ENCODE assay signal across 19 cellular contexts in the genomic region with DNA sequence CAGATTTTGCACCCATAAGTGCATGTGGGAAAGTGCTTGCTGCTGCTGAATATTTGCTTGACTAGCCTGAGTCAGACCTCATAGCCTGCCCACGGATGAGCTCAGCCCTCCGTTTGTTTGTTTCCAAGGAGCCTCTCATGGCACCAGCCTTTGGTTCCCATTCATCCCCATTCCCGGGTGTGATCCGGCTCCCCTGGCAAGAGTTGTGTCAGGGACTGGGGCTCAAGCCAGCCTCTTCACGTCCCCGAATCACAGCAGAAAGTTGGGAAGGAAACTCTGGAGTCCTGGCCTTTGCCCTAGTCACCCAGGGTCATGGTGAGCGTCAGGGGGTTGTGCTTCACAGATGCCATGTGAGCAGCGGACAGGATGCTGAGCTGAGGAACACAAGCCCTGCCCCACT. TPM values are rescaled to one million over a fixed set of nuclear protein-coding genes. Genes with fewer than 3 reads are reported as not detected.
DNase-seq lines count a peak whose midpoint lies in the region; ATAC-seq and TF ChIP-seq lines count a peak whose summit lies in the region.
"Had no signal": no experiment of that assay in that cellular context is flagged by ENCODE, and none has a peak within 500 bp of the region (broad histone marks: within the 10 kb centered on the region; RNA-seq: fewer than 3 reads in every experiment).

No MANE protein-coding gene starts in this region.

- no peaks in the 10 kb centered on the region for H3K36me3 ChIP-seq in prostate gland
- H3K36me3 ChIP-seq: spleen had no signal

- H3K4me3 ChIP-seq in prostate gland: no peak overlapping the region
- H3K4me3 ChIP-seq: hepatocyte, psoas muscle, spleen, testis had no signal

- H3K27ac ChIP-seq in substantia nigra (ENCODE audit: low read depth, low read length, poor library complexity, severe bottlenecking) (no peak overlapping the region), prostate gland (no peak overlapping the region)
- H3K27ac ChIP-seq: 22Rv1, hepatocyte, psoas muscle, spleen, testis had no signal

- DNase-seq in NCI-H2029 (lab: John Stamatoyannopoulos, UW) (peak; percentile 35), NCI-H2029 treated with DMSO at 0.1 percent for 48 hours (lab: John Stamatoyannopoulos, UW) (no peak), hepatic stellate cell (ENCODE audit: low spot score) (peak; percentile 52), substantia nigra (lab: John Stamatoyannopoulos, UW) (peak in 26 of 49 donors; percentile 1 to 79 (median 32)), prostate gland (ENCODE audit: low spot score) (no peak)
- DNase-seq: activated CD4-positive, alpha-beta memory T cell treated with anti-CD3 and anti-CD28 coated beads, Interleukin-2, amount 10 ng/mL, durations not matched to agents 7 days and 5 days; activated naive CD4-positive, alpha-beta T cell treated with Interleukin-2 at 50 U/mL for 16 hours; activated T-cell treated with anti-CD3 and anti-CD28 coated beads, Interleukin-2, amount 50 U/mL, for 1 hour; kidney; NCI-H1105 treated with DMSO at 0.1 percent for 48 hours; psoas muscle; spleen; T-helper 2 cell; testis had no signal

- H3K4me1 ChIP-seq in prostate gland (replicated peaks): peaks cover 3% of the 10 kb centered on the region
- H3K4me1 ChIP-seq: psoas muscle, spleen, testis had no signal

- H3K27me3 ChIP-seq in prostate gland (replicated peaks; ENCODE audit: insufficient read depth): no peaks in the 10 kb centered on the region
- H3K27me3 ChIP-seq: hepatocyte, testis had no signal

- H3K9me3 ChIP-seq in prostate gland: no peaks in the 10 kb centered on the region
- H3K9me3 ChIP-seq: psoas muscle, spleen, testis had no signal

- intact Hi-C loops in prostate gland (cut with DNase I): no loop called here

- TF ChIP-seq POLR2A in prostate gland (IDR thresholded peaks at IDR 0.05): no peak

- ATAC-seq in GM21367 (IDR thresholded peaks at IDR 0.05; ENCODE audit: unreplicated experiment): no peak
- ATAC-seq: psoas muscle had no signal

- WGBS in prostate gland: 73% methylated on average over 8 of the region's 8 CpGs

- TF ChIP-seq CTCF in prostate gland (IDR thresholded peaks at IDR 0.05): no peak

RNA-seq across cellular contexts. Expression of a gene that starts 13.9 kb away (rescaled TPM):
- total RNA-seq in prostate gland: not detected
- total RNA-seq: hepatocyte, kidney, LHCN-M2, OCI-LY7, psoas muscle, spleen had no signal

RNA-seq across cellular contexts. Expression of a gene that starts 32.4 kb away (rescaled TPM):
- 10 to 100 TPM; 14.1 to 28.1 TPM for total RNA-seq in prostate gland

RNA-seq across cellular contexts. Expression of a gene that starts 47.5 kb away (rescaled TPM):
- total RNA-seq in prostate gland: 10 to 100 TPM in 1 of 2 donors, not detected in 1; 16.9 TPM
- total RNA-seq: activated CD4-positive, alpha-beta memory T cell treated with anti-CD3 and anti-CD28 coated beads, Interleukin-2, amount 10 ng/mL, durations not matched to agents 7 days and 5 days; hepatocyte; LHCN-M2; OCI-LY7; psoas muscle had no signal

Comparison
In these comparisons a context has a peak if more than half of its experiments do, and no peak if none do; other contexts are left out.
1. DNase-seq: peak in NCI-H2029 (single experiment), hepatic stellate cell (single experiment) and substantia nigra (26 of 49); none in NCI-H2029 treated with DMSO at 0.1 percent for 48 hours (single experiment) and prostate gland (single experiment).